Comparison of ENCODE assay signal across 10 cellular contexts in genomic region chr14:93011650-93012317, GRCh38.
A peak's percentile ranks its signal among the peaks of the same experiment; 100 is the strongest.
DNase-seq lines count a peak whose midpoint lies in the region; ATAC-seq and TF ChIP-seq lines count a peak whose summit lies in the region.
"Had no signal": no experiment of that assay in that cellular context is flagged by ENCODE, and none has a peak within 500 bp of the region (broad histone marks: within the 10 kb centered on the region; RNA-seq: fewer than 3 reads in every experiment).

No MANE protein-coding gene starts in this region.

- H3K27me3 Mint-ChIP-seq in H9 (ENCODE audit: low read depth): no peaks in the 10 kb centered on the region

- H3K4me1 Mint-ChIP-seq in H9: peaks cover 14 to 18% of the 10 kb centered on the region in 2 experiments

- H4K5ac ChIP-seq in H9 (ENCODE audit: insufficient read length, low read depth, low read length): no peak overlapping the region

- H3K79me2 ChIP-seq in H9 (ENCODE audit: insufficient read depth, low read length): no peaks in the 10 kb centered on the region

- H2AK5ac ChIP-seq in H9 (ENCODE audit: insufficient read length, low read length): no peak overlapping the region

- H4K91ac ChIP-seq in H9 (ENCODE audit: insufficient read length, low read depth, low read length): no peak overlapping the region

- H3K56ac ChIP-seq in H9 (ENCODE audit: insufficient read length, low read depth, low read length): no peak overlapping the region

- WGBS in H9 (ENCODE audit: extremely low coverage, insufficient read length, low lambda C conversion rate): no CpG with 5 or more reads among the region's 22 CpGs

- no peak for ATAC-seq in GM19351 (IDR thresholded peaks at IDR 0.05; ENCODE audit: unreplicated experiment)

- no peaks in the 10 kb centered on the region for H4K20me1 ChIP-seq in H9 (ENCODE audit: control insufficient read depth, insufficient read depth, insufficient read length)

- H2BK15ac ChIP-seq in H9 (ENCODE audit: low read depth, low read length): no peak overlapping the region

- H3K27me3 ChIP-seq in H9 (ENCODE audit: insufficient read depth, low read length): no peaks in the 10 kb centered on the region
- H3K27me3 ChIP-seq: neutrophil had no signal

- no peaks in the 10 kb centered on the region for H3K9me3 ChIP-seq in H9 (ENCODE audit: control insufficient read depth, low read depth, low read length)
- H3K9me3 ChIP-seq: neutrophil had no signal

- H3K23me2 ChIP-seq in H9 (ENCODE audit: insufficient read length, low read depth, low read length, poor library complexity, severe bottlenecking): no peaks in the 10 kb centered on the region

- no peak overlapping the region for H2BK5ac ChIP-seq in H9 (ENCODE audit: insufficient read length, low read length)

- no peak overlapping the region for H4K8ac ChIP-seq in H9 (replicated peaks; ENCODE audit: insufficient read length, low read depth, low read length)

- H3T11ph ChIP-seq in H9 (ENCODE audit: low read length): no peak overlapping the region

- TF ChIP-seq POLR2A in erythroblast (IDR thresholded peaks at IDR 0.05; ENCODE audit: low read length): no peak

- TF ChIP-seq CTCF in H9 (conservative IDR thresholded peaks at IDR 0.05): no peak

- H3K18ac ChIP-seq in H9 (ENCODE audit: insufficient read length, low read depth, low read length): no peak overlapping the region

- DNase-seq in H9 (no peak), NCI-H345 treated with DMSO at 0.1 percent for 48 hours (lab: John Stamatoyannopoulos, UW; ENCODE audit: unreplicated experiment) (peak; percentile 64), erythroblast (lab: John Stamatoyannopoulos, UW) (peak; percentile 5 to 23), retina (peak; percentile 62), islet precursor cell (no peak), H4 (ENCODE audit: low spot score) (no peak)
- DNase-seq in activated CD8-positive, alpha-beta memory T cell treated with anti-CD3 and anti-CD28 coated beads for 24 hours: no peak
- DNase-seq: activated naive CD4-positive, alpha-beta T cell treated with Interleukin-2 at 50 U/mL for 16 hours had no signal

- H3K27ac Mint-ChIP-seq in H9: peak overlapping the region; percentile 25 to 74 (median 54); a peak in 4 of 7 replicates

- H2BK20ac ChIP-seq in H9 (ENCODE audit: low read depth, low read length, poor library complexity, severe bottlenecking): no peak overlapping the region

- no peak overlapping the region for H3K4ac ChIP-seq in H9 (ENCODE audit: low read depth, low read length)

- H3K4me1 ChIP-seq in H9 (ENCODE audit: insufficient read depth, low read length): no peaks in the 10 kb centered on the region

- H3K4me2 ChIP-seq in H9 (ENCODE audit: insufficient read depth, insufficient read length, low read length): no peak overlapping the region

- no peak overlapping the region for H2BK120ac ChIP-seq in H9 (ENCODE audit: low read depth, low read length, poor library complexity, severe bottlenecking)

- H3K23ac ChIP-seq in H9 (ENCODE audit: insufficient read length, low read depth, low read length): no peak overlapping the region

- no peak overlapping the region for H2AFZ ChIP-seq in H9 (ENCODE audit: low read length)

- no peak overlapping the region for H2BK12ac ChIP-seq in H9 (ENCODE audit: insufficient read length, low read depth, low read length)

- no peaks in the 10 kb centered on the region for H3K9me3 Mint-ChIP-seq in H9

- no peaks in the 10 kb centered on the region for H3K79me1 ChIP-seq in H9 (ENCODE audit: insufficient read depth, low read depth, low read length, poor library complexity, severe bottlenecking)

- peak overlapping the region; percentile 11; the same call in 1 of the 2 replicates for H3K14ac ChIP-seq in H9 (ENCODE audit: insufficient read depth, low read length)

- no peak overlapping the region for H3K4me3 Mint-ChIP-seq in H9

- H3K27ac ChIP-seq in H9 (ENCODE audit: insufficient read length, low read depth, low read length): no peak overlapping the region
- H3K27ac ChIP-seq: neutrophil had no signal

- H3K36me3 Mint-ChIP-seq in H9 (ENCODE audit: insufficient read depth in 1 of 3, low read depth in 3 of 3): peaks cover 2 to 12% (median 11%) of the 10 kb centered on the region in 3 experiments; a peak in 6 of 7 replicates

- no peak overlapping the region for H3K9ac ChIP-seq in H9 (ENCODE audit: extremely low read depth, insufficient read length, low read length)

Comparison
In these comparisons a context has a peak if more than half of its experiments do, and no peak if none do; other contexts are left out.
1. DNase-seq: peak in NCI-H345 treated with DMSO at 0.1 percent for 48 hours (single experiment), erythroblast (2 of 2) and retina (single experiment); none in H9 (single experiment), islet precursor cell (single experiment), H4 (single experiment) and activated CD8-positive, alpha-beta memory T cell treated with anti-CD3 and anti-CD28 coated beads for 24 hours (single experiment).